8 cellular contexts compared by ENCODE assay signal in the genomic region with DNA sequence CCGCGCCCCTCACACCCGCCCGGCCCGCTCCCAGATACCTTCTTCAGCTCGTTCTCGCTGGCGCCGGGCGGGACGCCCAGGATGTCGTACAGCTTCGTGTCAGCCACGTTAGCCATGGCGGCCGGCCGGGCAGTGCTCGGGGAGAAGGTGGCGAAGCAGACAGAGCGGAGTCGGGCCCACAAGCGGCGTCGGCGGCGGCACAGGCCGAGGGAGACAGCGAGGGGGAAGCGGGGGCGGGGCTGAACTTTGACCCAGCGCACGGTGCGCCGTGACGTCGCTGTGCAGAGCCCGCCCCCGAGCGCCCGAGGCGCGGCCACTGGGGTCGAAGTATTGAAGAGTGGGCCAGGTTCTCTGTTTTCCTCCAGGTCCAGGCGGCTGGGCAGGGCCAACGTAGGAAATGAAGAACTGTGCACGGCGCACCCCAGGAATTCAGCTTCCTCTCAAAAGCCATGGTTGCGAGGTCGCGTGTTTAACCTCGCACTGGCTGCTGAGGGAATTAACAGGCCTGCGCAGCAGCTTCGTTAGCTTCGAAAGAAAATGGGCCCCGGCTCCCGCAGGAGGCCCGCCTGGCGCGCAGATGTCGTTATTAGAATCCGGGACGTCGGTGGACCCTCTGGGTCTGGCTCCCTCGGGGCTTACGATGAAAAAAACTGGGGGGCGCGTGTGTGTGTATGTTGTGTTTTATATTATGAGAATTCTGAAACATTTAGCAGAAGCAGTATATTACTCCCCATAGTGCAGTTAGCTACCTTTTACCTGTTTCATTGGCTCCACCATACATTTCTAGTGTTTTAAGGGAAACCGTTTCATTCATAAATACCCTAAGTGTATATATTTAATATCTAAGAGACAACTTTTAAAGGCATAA. TPM values are rescaled to one million over a fixed set of nuclear protein-coding genes. Genes with fewer than 3 reads are reported as not detected.
DNase-seq lines count a peak whose midpoint lies in the region; TF ChIP-seq lines count a peak whose summit lies in the region.

DNAJA2 (minus strand) TSS at position 218 of the 868 bp plus-strand sequence; CDS start at position 116, 102 bp downstream.

- H3K27me3 ChIP-seq in SK-N-SH (ENCODE audit: insufficient read depth) = no peaks in the 10 kb centered on the region
- no peaks in the 10 kb centered on the region for H3K27me3 ChIP-seq in suprapubic skin

- H3K36me3 ChIP-seq in SK-N-SH (replicated peaks in 1 of 2; ENCODE audit: control insufficient read depth in 1 of 2, insufficient read depth in 2 of 2, low read length in 1 of 2) (peaks cover 20 to 23% of the 10 kb centered on the region in 2 experiments), suprapubic skin (peaks cover 14% of the 10 kb centered on the region)

- DNase-seq in GM04504 (ENCODE audit: low read depth) (peak; percentile 68), HEK293T (ENCODE audit: extremely low spot score) (peak; percentile 94), MV-4-11 (lab: John Stamatoyannopoulos, UW) (peak; percentile 85), SK-N-SH (peak; percentile 96), glomerular endothelial cell (ENCODE audit: extremely low read depth, low read depth, low spot score) (peak; percentile 22), occipital lobe (lab: John Stamatoyannopoulos, UW) (peak; percentile 84), suprapubic skin (ENCODE audit: low spot score in 2 of 2) (peak; percentile 96)
- peak; percentile 95 for DNase-seq in activated naive CD4-positive, alpha-beta T cell treated with anti-CD3 and anti-CD28 coated beads, Interleukin-2, amount 50 U/mL, for 16 hours

- CTCF ChIA-PET in HEK293T (lab: Yijun Ruan, JAX) = interaction anchor here (1.0 kb wide), 1 partner anchor 20 kb away, joined by 6 read pairs; no protein-coding TSS in a partner anchor
- CTCF ChIA-PET in SK-N-SH (lab: Yijun Ruan, JAX) = interaction anchor here (0.7 to 2.7 kb wide), 10 partner anchors 10 to 1191 kb away, joined by 3 to 13 read pairs (median 3); partner anchors contain the start of gene NETO2

- peak within 1 kb of the TSS; percentile 90 for H3K9ac ChIP-seq in SK-N-SH

- H3K9me3 ChIP-seq in SK-N-SH (no peaks in the 10 kb centered on the region), suprapubic skin (no peaks in the 10 kb centered on the region)

- TF ChIP-seq POLR2A in suprapubic skin (IDR thresholded peaks at IDR 0.05) = peak; percentile 52 to 86

- POLR2A ChIA-PET in HEK293T (lab: Yijun Ruan, JAX) (interaction anchor here (0.7 to 2.6 kb wide), 10 partner anchors 10 to 94 kb away, joined by 3 to 8 read pairs (median 4); no protein-coding TSS in a partner anchor), SK-N-SH (lab: Yijun Ruan, JAX) (interaction anchor here (1.2 to 2.2 kb wide), 4 partner anchors 13 to 170 kb away, joined by 3 to 11 read pairs (median 4); partner anchors contain the start of genes C16orf87 and NETO2)

- no peak for TF ChIP-seq CTCF in SK-N-SH (IDR thresholded peaks at IDR 0.05)
- no peak for TF ChIP-seq CTCF in suprapubic skin (IDR thresholded peaks at IDR 0.05)

- no peak for TF ChIP-seq RAD21 in SK-N-SH (IDR thresholded peaks at IDR 0.05; ENCODE audit: low read length)

- H3K9me2 ChIP-seq in SK-N-SH = no peaks in the 10 kb centered on the region

- peak within 1 kb of the TSS; percentile 91 for H3K4me2 ChIP-seq in SK-N-SH

- H3F3A ChIP-seq in SK-N-SH (replicated peaks; ENCODE audit: insufficient read depth) = peaks cover 11% of the 10 kb centered on the region

- H2AFZ ChIP-seq in SK-N-SH (ENCODE audit: low read depth) = peak within 1 kb of the TSS; percentile 93

- peaks cover 54% of the 10 kb centered on the region for H3K79me2 ChIP-seq in SK-N-SH (ENCODE audit: insufficient read depth)

- peak in 1 of 2 experiments; percentile 10; a peak in 1 of 4 replicates for TF ChIP-seq EP300 in SK-N-SH (IDR thresholded peaks at IDR 0.05; ENCODE audit: borderline replicate concordance in 1 of 2, low read depth in 1 of 2, low read length in 1 of 2)
- no peak for TF ChIP-seq EP300 in suprapubic skin (IDR thresholded peaks at IDR 0.05)

- H3K27ac ChIP-seq in SK-N-SH (ENCODE audit: low read depth in 2 of 2, low read length in 1 of 2) (peak within 1 kb of the TSS; percentile 86 to 98), suprapubic skin (peak within 1 kb of the TSS; percentile 96)

- H3K4me1 ChIP-seq in SK-N-SH (ENCODE audit: control insufficient read depth in 1 of 2, insufficient read depth in 2 of 2, low read depth in 1 of 2, low read length in 1 of 2) (peaks cover 10 to 13% of the 10 kb centered on the region in 2 experiments; a peak in 3 of 4 replicates), suprapubic skin (peaks cover 40% of the 10 kb centered on the region)

- 11% methylated on average over 15 of the region's 68 CpGs for whole genome bisulfite sequencing in SK-N-SH (ENCODE audit: low lambda C conversion rate)
- WGBS in suprapubic skin = 1% methylated on average over 21 of the region's 68 CpGs

- H3K4me3 ChIP-seq in SK-N-SH (ENCODE audit: low read depth in 2 of 2, low read length in 1 of 2) (peak within 1 kb of the TSS; percentile 91 to 95), suprapubic skin (peak within 1 kb of the TSS; percentile 90)

- peaks cover 24% of the 10 kb centered on the region for H4K20me1 ChIP-seq in SK-N-SH (ENCODE audit: insufficient read depth)

TF ChIP-seq in HEK293T, 16 proteins besides CTCF, POLR2A, EP300 and RAD21:
- TF ChIP-seq TARDBP (IDR thresholded peaks at IDR 0.05) = no peak
- TF ChIP-seq, protein P1, sequence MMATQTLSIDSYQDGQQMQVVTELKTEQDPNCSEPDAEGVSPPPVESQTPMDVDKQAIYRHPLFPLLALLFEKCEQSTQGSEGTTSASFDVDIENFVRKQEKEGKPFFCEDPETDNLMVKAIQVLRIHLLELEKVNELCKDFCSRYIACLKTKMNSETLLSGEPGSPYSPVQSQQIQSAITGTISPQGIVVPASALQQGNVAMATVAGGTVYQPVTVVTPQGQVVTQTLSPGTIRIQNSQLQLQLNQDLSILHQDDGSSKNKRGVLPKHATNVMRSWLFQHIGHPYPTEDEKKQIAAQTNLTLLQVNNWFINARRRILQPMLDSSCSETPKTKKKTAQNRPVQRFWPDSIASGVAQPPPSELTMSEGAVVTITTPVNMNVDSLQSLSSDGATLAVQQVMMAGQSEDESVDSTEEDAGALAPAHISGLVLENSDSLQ (IDR thresholded peaks at IDR 0.05) = no peak
- peak; percentile 94 for TF ChIP-seq L3MBTL2 (conservative IDR thresholded peaks at IDR 0.05)

TF ChIP-seq in SK-N-SH, 30 proteins besides CTCF, POLR2A, EP300 and RAD21 (continues in another document):
- peak; percentile 61; the same call in 1 of the 2 replicates for TF ChIP-seq YY1 (IDR thresholded peaks at IDR 0.05; ENCODE audit: low read depth)
- TF ChIP-seq MXI1 (IDR thresholded peaks at IDR 0.05; ENCODE audit: low read depth, low read length) = no peak; the same call in none of the 2 replicates
- TF ChIP-seq, protein P2, sequence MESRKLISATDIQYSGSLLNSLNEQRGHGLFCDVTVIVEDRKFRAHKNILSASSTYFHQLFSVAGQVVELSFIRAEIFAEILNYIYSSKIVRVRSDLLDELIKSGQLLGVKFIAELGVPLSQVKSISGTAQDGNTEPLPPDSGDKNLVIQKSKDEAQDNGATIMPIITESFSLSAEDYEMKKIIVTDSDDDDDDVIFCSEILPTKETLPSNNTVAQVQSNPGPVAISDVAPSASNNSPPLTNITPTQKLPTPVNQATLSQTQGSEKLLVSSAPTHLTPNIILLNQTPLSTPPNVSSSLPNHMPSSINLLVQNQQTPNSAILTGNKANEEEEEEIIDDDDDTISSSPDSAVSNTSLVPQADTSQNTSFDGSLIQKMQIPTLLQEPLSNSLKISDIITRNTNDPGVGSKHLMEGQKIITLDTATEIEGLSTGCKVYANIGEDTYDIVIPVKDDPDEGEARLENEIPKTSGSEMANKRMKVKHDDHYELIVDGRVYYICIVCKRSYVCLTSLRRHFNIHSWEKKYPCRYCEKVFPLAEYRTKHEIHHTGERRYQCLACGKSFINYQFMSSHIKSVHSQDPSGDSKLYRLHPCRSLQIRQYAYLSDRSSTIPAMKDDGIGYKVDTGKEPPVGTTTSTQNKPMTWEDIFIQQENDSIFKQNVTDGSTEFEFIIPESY (IDR thresholded peaks at IDR 0.05; ENCODE audit: borderline replicate concordance, low read depth) = no peak
- TF ChIP-seq GABPA (IDR thresholded peaks at IDR 0.05; ENCODE audit: low read depth) = peak; percentile 42; the same call in 1 of the 2 replicates
- no peak for TF ChIP-seq JUND (IDR thresholded peaks at IDR 0.05)
- TF ChIP-seq TCF12 (IDR thresholded peaks at IDR 0.05) = peak; percentile 19; the same call in 1 of the 2 replicates
- peak; percentile 53; the same call in 1 of the 2 replicates for TF ChIP-seq SIN3A (IDR thresholded peaks at IDR 0.05; ENCODE audit: borderline replicate concordance, low read depth, low read length)
- TF ChIP-seq PBX3 (IDR thresholded peaks at IDR 0.05) = no peak
- TF ChIP-seq POLR2AphosphoS5 (IDR thresholded peaks at IDR 0.05; ENCODE audit: low read depth, low read length) = peak; percentile 92
- TF ChIP-seq FOSL2 (IDR thresholded peaks at IDR 0.05; ENCODE audit: borderline replicate concordance, low read depth) = no peak
- TF ChIP-seq FOXJ3 (CRISPR knock-in tag; IDR thresholded peaks at IDR 0.05) = no peak
- peak; percentile 93 for TF ChIP-seq MAX (IDR thresholded peaks at IDR 0.05; ENCODE audit: low read depth)
- TF ChIP-seq GATA2 (CRISPR knock-in tag; IDR thresholded peaks at IDR 0.05) = peak; percentile 28; the same call in 1 of the 2 replicates
- peak; percentile 84 for TF ChIP-seq TAF1 (IDR thresholded peaks at IDR 0.05; ENCODE audit: borderline replicate concordance, low read depth, low read length)
- no peak for TF ChIP-seq RFX5 (IDR thresholded peaks at IDR 0.05; ENCODE audit: low read length)
- peak; percentile 49 for TF ChIP-seq NRF1 (IDR thresholded peaks at IDR 0.05; ENCODE audit: low read depth, low read length)

RNA-seq across cellular contexts. Expression of gene DNAJA2, which starts in this region (rescaled TPM):
- polyA plus RNA-seq in SK-N-SH (2012; rRNA removed) = 9.7 and 12.8 TPM in 2 replicates
- polyA plus RNA-seq in SK-N-SH (2012; cell fraction: cytosol; rRNA removed) = 18.3 and 24.4 TPM in 2 replicates
- polyA plus RNA-seq in SK-N-SH (2012; cell fraction: nucleus; rRNA removed) = 6.3 and 12.2 TPM in 2 replicates
- 47.0 and 59.0 TPM in 2 replicates for total RNA-seq in glomerular endothelial cell
- total RNA-seq in occipital lobe = 104 TPM
- total RNA-seq in suprapubic skin = 10 to 100 TPM; 34.0 to 53.3 (median 47.0) TPM

Comparison
In these comparisons a context has a peak if more than half of its experiments do, and no peak if none do; other contexts are left out.
1. Peak in every context shown above with its lines: DNase-seq, H3K4me3 ChIP-seq and H3K27ac ChIP-seq.
2. DNase-seq: peak in every context shown above with its lines; median percentile 96 in SK-N-SH; 96 in suprapubic skin; 95 in activated naive CD4-positive, alpha-beta T cell treated with anti-CD3 and anti-CD28 coated beads, Interleukin-2, amount 50 U/mL, for 16 hours; 94 in HEK293T; 85 in MV-4-11; 84 in occipital lobe; 68 in GM04504; 22 in glomerular endothelial cell.